In the genomic region with DNA sequence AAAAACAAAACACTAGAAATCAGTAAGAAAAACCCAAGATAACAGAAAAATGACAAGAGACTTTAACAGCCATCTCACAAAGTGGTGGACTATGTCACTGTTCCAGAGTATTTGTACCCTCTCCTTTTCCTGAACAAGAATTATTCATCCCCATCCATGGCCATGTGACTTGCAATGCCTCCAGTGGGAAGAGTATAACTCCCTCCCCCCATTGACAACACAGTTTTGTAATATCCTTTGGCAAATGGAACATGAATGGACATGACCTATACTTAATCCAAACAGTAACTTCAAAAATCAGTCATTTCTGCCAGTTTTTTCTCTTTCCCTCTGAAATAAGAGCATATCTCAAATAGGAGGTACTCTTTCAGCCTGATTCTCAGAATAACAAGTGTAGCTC, we compare ENCODE assay signal across 10 cellular contexts. TPM values are rescaled to one million over a fixed set of nuclear protein-coding genes. Genes with fewer than 3 reads are reported as not detected.
DNase-seq lines count a peak whose midpoint lies in the region; TF ChIP-seq lines count a peak whose summit lies in the region.
"Had no signal": no experiment of that assay in that cellular context is flagged by ENCODE, and none has a peak within 500 bp of the region (broad histone marks: within the 10 kb centered on the region; RNA-seq: fewer than 3 reads in every experiment).

No MANE protein-coding gene starts in this region.

- H3K4me1 ChIP-seq in fibroblast of lung (ENCODE audit: control insufficient read depth, extremely low read depth, insufficient read depth, low read length): peaks cover 5% of the 10 kb centered on the region
- H3K4me1 ChIP-seq: psoas muscle had no signal

- TF ChIP-seq CTCF in fibroblast of lung (conservative IDR thresholded peaks at IDR 0.05 in 1 of 2, IDR thresholded peaks at IDR 0.05 in 1 of 2; ENCODE audit: low read depth in 1 of 2, low read length in 2 of 2): no peak
- TF ChIP-seq CTCF in osteocyte (IDR thresholded peaks at IDR 0.05): no peak
- TF ChIP-seq CTCF in mesothelial cell of epicardium (IDR thresholded peaks at IDR 0.05; ENCODE audit: unreplicated experiment): no peak
- no peak for TF ChIP-seq CTCF in GM10248 (IDR thresholded peaks at IDR 0.05; ENCODE audit: control extremely low read depth, extremely low read depth, low read depth, missing control alignments)

- H3K4me1 Mint-ChIP-seq in osteocyte (ENCODE audit: unreplicated experiment) (peaks cover 24% of the 10 kb centered on the region), mesothelial cell of epicardium (peaks cover 8% of the 10 kb centered on the region)

- H3K36me3 ChIP-seq in fibroblast of lung (ENCODE audit: control insufficient read depth, insufficient read depth, low read length): no peaks in the 10 kb centered on the region

- no peaks in the 10 kb centered on the region for H3K9me3 Mint-ChIP-seq in osteocyte (ENCODE audit: unreplicated experiment)
- H3K9me3 Mint-ChIP-seq in mesothelial cell of epicardium: no peaks in the 10 kb centered on the region

- H3K9me3 ChIP-seq in fibroblast of lung (ENCODE audit: control insufficient read depth, insufficient read depth, low read depth, low read length): no peaks in the 10 kb centered on the region
- H3K9me3 ChIP-seq: psoas muscle had no signal

- no peak overlapping the region for H3K9ac ChIP-seq in fibroblast of lung (ENCODE audit: insufficient read depth, low read length)

- H3K27ac Mint-ChIP-seq in osteocyte (ENCODE audit: unreplicated experiment) (peak overlapping the region; percentile 20), mesothelial cell of epicardium (no peak overlapping the region)

- peaks cover 10% of the 10 kb centered on the region for H3K36me3 Mint-ChIP-seq in osteocyte (ENCODE audit: unreplicated experiment)
- peaks cover 7% of the 10 kb centered on the region for H3K36me3 Mint-ChIP-seq in mesothelial cell of epicardium

- H3K27ac ChIP-seq in fibroblast of lung (ENCODE audit: insufficient read depth, low read length): no peak overlapping the region
- H3K27ac ChIP-seq: psoas muscle had no signal

- no peaks in the 10 kb centered on the region for H3K27me3 ChIP-seq in fibroblast of lung (ENCODE audit: control insufficient read depth, insufficient read depth, low read length)

- no peak overlapping the region for H3K4me3 Mint-ChIP-seq in osteocyte (ENCODE audit: unreplicated experiment)
- no peak overlapping the region for H3K4me3 Mint-ChIP-seq in mesothelial cell of epicardium

- DNase-seq in GM04503 (ENCODE audit: low read depth) (peak; percentile 20), RKO (ENCODE audit: low spot score) (peak; percentile 42), fibroblast of lung (ENCODE audit: low read depth in 2 of 2) (peak; percentile 61 to 80), osteocyte (ENCODE audit: extremely low spot score, unreplicated experiment) (no peak), GDM1 (lab: John Stamatoyannopoulos, UW) (no peak), mesothelial cell of epicardium (ENCODE audit: low spot score in 2 of 2, unreplicated experiment in 2 of 2) (no peak), GM10248 (ENCODE audit: extremely low spot score) (no peak), D341Med (ENCODE audit: low spot score) (no peak)
- DNase-seq: NCI-H1436 treated with DMSO at 0.1 percent for 48 hours, psoas muscle had no signal

- no peaks in the 10 kb centered on the region for H4K20me1 ChIP-seq in fibroblast of lung (ENCODE audit: control insufficient read depth, extremely low read depth, insufficient read depth, low read length)

- H2AFZ ChIP-seq in fibroblast of lung (ENCODE audit: low read length): no peak overlapping the region

- H3K4me3 ChIP-seq in fibroblast of lung (replicated peaks in 1 of 4; ENCODE audit: control extremely low read depth in 1 of 4, insufficient read depth in 1 of 4, low read depth in 3 of 4, low read length in 4 of 4): no peak overlapping the region
- H3K4me3 ChIP-seq: psoas muscle had no signal

- POLR2A ChIA-PET in GM10248 (lab: Yijun Ruan, JAX): no interaction called here

- no peaks in the 10 kb centered on the region for H3K27me3 Mint-ChIP-seq in osteocyte (ENCODE audit: unreplicated experiment)
- no peaks in the 10 kb centered on the region for H3K27me3 Mint-ChIP-seq in mesothelial cell of epicardium (ENCODE audit: low read depth)

- CTCF ChIA-PET in GM10248 (lab: Yijun Ruan, JAX): no interaction called here

- H3K79me2 ChIP-seq in fibroblast of lung (ENCODE audit: control insufficient read depth, insufficient read depth, low read length): peaks cover 59% of the 10 kb centered on the region

- H3K4me2 ChIP-seq in fibroblast of lung (ENCODE audit: extremely low read depth, insufficient read depth, low read length): peak overlapping the region; percentile 32

RNA-seq across cellular contexts. Expression of a gene that starts 33.9 kb away (rescaled TPM):
- 16.7 and 17.2 TPM in 2 replicates for total RNA-seq in fibroblast of lung
- polyA plus RNA-seq in fibroblast of lung: 22.7 and 28.7 TPM in 2 replicates
- polyA plus RNA-seq in fibroblast of lung (2012): 10.6 and 15.9 TPM in 2 replicates
- polyA minus RNA-seq in fibroblast of lung (ENCODE audit: low replicate concordance): 15.7 and 16.8 TPM in 2 replicates
- total RNA-seq in osteocyte: 47.6 and 58.9 TPM in 2 replicates
- total RNA-seq in mesothelial cell of epicardium: 39.3 to 42.5 TPM (median 41.6 TPM) in 3 replicates

Comparison
In these comparisons a context has a peak if more than half of its experiments do, and no peak if none do; other contexts are left out.
1. DNase-seq: peak in GM04503 (single experiment), RKO (single experiment) and fibroblast of lung (2 of 2); none in osteocyte (single experiment), GDM1 (single experiment), mesothelial cell of epicardium (0 of 2), GM10248 (single experiment) and D341Med (single experiment).